In genomic region chr22:20495861-20496681, GRCh38 we compare ENCODE assay signal across 1 cellular context.
TF ChIP-seq lines count a peak whose summit lies in the region.

No MANE protein-coding gene starts in this region.

TF ChIP-seq in HepG2, 621 proteins besides CTCF, POLR2A, EP300 and RAD21 (continued from another document and continues in another):
- TF ChIP-seq, protein P1, sequence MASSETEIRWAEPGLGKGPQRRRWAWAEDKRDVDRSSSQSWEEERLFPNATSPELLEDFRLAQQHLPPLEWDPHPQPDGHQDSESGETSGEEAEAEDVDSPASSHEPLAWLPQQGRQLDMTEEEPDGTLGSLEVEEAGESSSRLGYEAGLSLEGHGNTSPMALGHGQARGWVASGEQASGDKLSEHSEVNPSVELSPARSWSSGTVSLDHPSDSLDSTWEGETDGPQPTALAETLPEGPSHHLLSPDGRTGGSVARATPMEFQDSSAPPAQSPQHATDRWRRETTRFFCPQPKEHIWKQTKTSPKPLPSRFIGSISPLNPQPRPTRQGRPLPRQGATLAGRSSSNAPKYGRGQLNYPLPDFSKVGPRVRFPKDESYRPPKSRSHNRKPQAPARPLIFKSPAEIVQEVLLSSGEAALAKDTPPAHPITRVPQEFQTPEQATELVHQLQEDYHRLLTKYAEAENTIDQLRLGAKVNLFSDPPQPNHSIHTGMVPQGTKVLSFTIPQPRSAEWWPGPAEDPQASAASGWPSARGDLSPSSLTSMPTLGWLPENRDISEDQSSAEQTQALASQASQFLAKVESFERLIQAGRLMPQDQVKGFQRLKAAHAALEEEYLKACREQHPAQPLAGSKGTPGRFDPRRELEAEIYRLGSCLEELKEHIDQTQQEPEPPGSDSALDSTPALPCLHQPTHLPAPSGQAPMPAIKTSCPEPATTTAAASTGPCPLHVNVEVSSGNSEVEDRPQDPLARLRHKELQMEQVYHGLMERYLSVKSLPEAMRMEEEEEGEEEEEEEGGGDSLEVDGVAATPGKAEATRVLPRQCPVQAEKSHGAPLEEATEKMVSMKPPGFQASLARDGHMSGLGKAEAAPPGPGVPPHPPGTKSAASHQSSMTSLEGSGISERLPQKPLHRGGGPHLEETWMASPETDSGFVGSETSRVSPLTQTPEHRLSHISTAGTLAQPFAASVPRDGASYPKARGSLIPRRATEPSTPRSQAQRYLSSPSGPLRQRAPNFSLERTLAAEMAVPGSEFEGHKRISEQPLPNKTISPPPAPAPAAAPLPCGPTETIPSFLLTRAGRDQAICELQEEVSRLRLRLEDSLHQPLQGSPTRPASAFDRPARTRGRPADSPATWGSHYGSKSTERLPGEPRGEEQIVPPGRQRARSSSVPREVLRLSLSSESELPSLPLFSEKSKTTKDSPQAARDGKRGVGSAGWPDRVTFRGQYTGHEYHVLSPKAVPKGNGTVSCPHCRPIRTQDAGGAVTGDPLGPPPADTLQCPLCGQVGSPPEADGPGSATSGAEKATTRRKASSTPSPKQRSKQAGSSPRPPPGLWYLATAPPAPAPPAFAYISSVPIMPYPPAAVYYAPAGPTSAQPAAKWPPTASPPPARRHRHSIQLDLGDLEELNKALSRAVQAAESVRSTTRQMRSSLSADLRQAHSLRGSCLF (CRISPR knock-in tag; IDR thresholded peaks at IDR 0.05; ENCODE audit: borderline replicate concordance), result no peak
- TF ChIP-seq SP140L (CRISPR knock-in tag; IDR thresholded peaks at IDR 0.05; ENCODE audit: borderline replicate concordance) (no peak), ZNF337 (CRISPR knock-in tag; IDR thresholded peaks at IDR 0.05; ENCODE audit: borderline replicate concordance, low read depth) (no peak), AFF4 (CRISPR knock-in tag; IDR thresholded peaks at IDR 0.05) (peak; percentile 36; the same call in 1 of the 2 replicates), ZFP90 (CRISPR knock-in tag; IDR thresholded peaks at IDR 0.05; ENCODE audit: borderline replicate concordance) (no peak), ZNF430 (CRISPR knock-in tag; IDR thresholded peaks at IDR 0.05) (no peak), DMAP1 (CRISPR knock-in tag; IDR thresholded peaks at IDR 0.05) (peak; percentile 64; the same call in 1 of the 2 replicates), TCF7L2 (IDR thresholded peaks at IDR 0.05; ENCODE audit: low read depth, low read length) (no peak), ZNF460 (CRISPR knock-in tag; IDR thresholded peaks at IDR 0.05; ENCODE audit: borderline replicate concordance) (no peak), ZFP36 (IDR thresholded peaks at IDR 0.05; ENCODE audit: borderline replicate concordance, low read depth, low read length, partially characterized antibody) (no peak), HNF4G (IDR thresholded peaks at IDR 0.05; ENCODE audit: borderline replicate concordance, low read depth, low read length) (no peak), HNF4G (CRISPR knock-in tag; IDR thresholded peaks at IDR 0.05; ENCODE audit: borderline replicate concordance, low read depth) (no peak), ZNF496 (CRISPR knock-in tag; IDR thresholded peaks at IDR 0.05; ENCODE audit: insufficient replicate concordance) (no peak), TEAD3 (CRISPR knock-in tag; optimal IDR thresholded peaks at IDR 0.05; ENCODE audit: borderline replicate concordance) (no peak), KLF6 (CRISPR knock-in tag; IDR thresholded peaks at IDR 0.05) (no peak), NFYB (CRISPR knock-in tag; IDR thresholded peaks at IDR 0.05) (no peak), NPAS2 (CRISPR knock-in tag; IDR thresholded peaks at IDR 0.05; ENCODE audit: borderline replicate concordance) (no peak), FOXM1 (CRISPR knock-in tag; IDR thresholded peaks at IDR 0.05) (no peak), ZFP36L1 (CRISPR knock-in tag; IDR thresholded peaks at IDR 0.05) (no peak), CREBL2 (CRISPR knock-in tag; IDR thresholded peaks at IDR 0.05; ENCODE audit: borderline replicate concordance) (no peak), ZNF234 (CRISPR knock-in tag; conservative IDR thresholded peaks at IDR 0.05) (no peak), CSRNP1 (CRISPR knock-in tag; IDR thresholded peaks at IDR 0.05) (no peak), ZNF550 (CRISPR knock-in tag; IDR thresholded peaks at IDR 0.05; ENCODE audit: borderline replicate concordance) (no peak), MIXL1 (CRISPR knock-in tag; IDR thresholded peaks at IDR 0.05) (peak; percentile 56; the same call in 1 of the 2 replicates), SP5 (CRISPR knock-in tag; IDR thresholded peaks at IDR 0.05; ENCODE audit: borderline replicate concordance, low read depth) (no peak), SMAD9 (CRISPR knock-in tag; IDR thresholded peaks at IDR 0.05) (no peak), GATAD2A (CRISPR knock-in tag; IDR thresholded peaks at IDR 0.05) (peak; percentile 68), CAMTA2 (CRISPR knock-in tag; IDR thresholded peaks at IDR 0.05; ENCODE audit: borderline replicate concordance) (no peak), KAT8 (CRISPR knock-in tag; IDR thresholded peaks at IDR 0.05) (peak; percentile 42)
- TF ChIP-seq, protein P2, sequence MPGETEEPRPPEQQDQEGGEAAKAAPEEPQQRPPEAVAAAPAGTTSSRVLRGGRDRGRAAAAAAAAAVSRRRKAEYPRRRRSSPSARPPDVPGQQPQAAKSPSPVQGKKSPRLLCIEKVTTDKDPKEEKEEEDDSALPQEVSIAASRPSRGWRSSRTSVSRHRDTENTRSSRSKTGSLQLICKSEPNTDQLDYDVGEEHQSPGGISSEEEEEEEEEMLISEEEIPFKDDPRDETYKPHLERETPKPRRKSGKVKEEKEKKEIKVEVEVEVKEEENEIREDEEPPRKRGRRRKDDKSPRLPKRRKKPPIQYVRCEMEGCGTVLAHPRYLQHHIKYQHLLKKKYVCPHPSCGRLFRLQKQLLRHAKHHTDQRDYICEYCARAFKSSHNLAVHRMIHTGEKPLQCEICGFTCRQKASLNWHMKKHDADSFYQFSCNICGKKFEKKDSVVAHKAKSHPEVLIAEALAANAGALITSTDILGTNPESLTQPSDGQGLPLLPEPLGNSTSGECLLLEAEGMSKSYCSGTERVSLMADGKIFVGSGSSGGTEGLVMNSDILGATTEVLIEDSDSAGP (CRISPR knock-in tag; IDR thresholded peaks at IDR 0.05; ENCODE audit: borderline replicate concordance), result peak; percentile 70; the same call in 1 of the 2 replicates
- TF ChIP-seq, protein P3, sequence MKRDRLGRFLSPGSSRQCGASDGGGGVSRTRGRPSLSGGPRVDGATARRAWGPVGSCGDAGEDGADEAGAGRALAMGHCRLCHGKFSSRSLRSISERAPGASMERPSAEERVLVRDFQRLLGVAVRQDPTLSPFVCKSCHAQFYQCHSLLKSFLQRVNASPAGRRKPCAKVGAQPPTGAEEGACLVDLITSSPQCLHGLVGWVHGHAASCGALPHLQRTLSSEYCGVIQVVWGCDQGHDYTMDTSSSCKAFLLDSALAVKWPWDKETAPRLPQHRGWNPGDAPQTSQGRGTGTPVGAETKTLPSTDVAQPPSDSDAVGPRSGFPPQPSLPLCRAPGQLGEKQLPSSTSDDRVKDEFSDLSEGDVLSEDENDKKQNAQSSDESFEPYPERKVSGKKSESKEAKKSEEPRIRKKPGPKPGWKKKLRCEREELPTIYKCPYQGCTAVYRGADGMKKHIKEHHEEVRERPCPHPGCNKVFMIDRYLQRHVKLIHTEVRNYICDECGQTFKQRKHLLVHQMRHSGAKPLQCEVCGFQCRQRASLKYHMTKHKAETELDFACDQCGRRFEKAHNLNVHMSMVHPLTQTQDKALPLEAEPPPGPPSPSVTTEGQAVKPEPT (CRISPR knock-in tag; IDR thresholded peaks at IDR 0.05; ENCODE audit: low read depth), result 0 out of 2 replicates have a peak, but pooled peaks have one; percentile 79
- TF ChIP-seq, protein P4, sequence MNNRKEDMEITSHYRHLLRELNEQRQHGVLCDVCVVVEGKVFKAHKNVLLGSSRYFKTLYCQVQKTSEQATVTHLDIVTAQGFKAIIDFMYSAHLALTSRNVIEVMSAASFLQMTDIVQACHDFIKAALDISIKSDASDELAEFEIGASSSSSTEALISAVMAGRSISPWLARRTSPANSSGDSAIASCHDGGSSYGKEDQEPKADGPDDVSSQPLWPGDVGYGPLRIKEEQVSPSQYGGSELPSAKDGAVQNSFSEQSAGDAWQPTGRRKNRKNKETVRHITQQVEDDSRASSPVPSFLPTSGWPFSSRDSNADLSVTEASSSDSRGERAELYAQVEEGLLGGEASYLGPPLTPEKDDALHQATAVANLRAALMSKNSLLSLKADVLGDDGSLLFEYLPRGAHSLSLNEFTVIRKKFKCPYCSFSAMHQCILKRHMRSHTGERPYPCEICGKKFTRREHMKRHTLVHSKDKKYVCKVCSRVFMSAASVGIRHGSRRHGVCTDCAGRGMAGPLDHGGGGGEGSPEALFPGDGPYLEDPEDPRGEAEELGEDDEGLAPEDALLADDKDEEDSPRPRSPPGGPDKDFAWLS (CRISPR knock-in tag; IDR thresholded peaks at IDR 0.05; ENCODE audit: borderline replicate concordance), result no peak
- TF ChIP-seq, protein P5, sequence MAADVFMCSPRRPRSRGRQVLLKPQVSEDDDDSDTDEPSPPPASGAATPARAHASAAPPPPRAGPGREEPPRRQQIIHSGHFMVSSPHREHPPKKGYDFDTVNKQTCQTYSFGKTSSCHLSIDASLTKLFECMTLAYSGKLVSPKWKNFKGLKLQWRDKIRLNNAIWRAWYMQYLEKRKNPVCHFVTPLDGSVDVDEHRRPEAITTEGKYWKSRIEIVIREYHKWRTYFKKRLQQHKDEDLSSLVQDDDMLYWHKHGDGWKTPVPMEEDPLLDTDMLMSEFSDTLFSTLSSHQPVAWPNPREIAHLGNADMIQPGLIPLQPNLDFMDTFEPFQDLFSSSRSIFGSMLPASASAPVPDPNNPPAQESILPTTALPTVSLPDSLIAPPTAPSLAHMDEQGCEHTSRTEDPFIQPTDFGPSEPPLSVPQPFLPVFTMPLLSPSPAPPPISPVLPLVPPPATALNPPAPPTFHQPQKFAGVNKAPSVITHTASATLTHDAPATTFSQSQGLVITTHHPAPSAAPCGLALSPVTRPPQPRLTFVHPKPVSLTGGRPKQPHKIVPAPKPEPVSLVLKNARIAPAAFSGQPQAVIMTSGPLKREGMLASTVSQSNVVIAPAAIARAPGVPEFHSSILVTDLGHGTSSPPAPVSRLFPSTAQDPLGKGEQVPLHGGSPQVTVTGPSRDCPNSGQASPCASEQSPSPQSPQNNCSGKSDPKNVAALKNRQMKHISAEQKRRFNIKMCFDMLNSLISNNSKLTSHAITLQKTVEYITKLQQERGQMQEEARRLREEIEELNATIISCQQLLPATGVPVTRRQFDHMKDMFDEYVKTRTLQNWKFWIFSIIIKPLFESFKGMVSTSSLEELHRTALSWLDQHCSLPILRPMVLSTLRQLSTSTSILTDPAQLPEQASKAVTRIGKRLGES (CRISPR knock-in tag; IDR thresholded peaks at IDR 0.05; ENCODE audit: borderline replicate concordance), result no peak
- TF ChIP-seq, protein P6, sequence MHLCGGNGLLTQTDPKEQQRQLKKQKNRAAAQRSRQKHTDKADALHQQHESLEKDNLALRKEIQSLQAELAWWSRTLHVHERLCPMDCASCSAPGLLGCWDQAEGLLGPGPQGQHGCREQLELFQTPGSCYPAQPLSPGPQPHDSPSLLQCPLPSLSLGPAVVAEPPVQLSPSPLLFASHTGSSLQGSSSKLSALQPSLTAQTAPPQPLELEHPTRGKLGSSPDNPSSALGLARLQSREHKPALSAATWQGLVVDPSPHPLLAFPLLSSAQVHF (CRISPR knock-in tag; IDR thresholded peaks at IDR 0.05), result no peak; the same call in 1 of the 2 replicates
- TF ChIP-seq, protein P7, sequence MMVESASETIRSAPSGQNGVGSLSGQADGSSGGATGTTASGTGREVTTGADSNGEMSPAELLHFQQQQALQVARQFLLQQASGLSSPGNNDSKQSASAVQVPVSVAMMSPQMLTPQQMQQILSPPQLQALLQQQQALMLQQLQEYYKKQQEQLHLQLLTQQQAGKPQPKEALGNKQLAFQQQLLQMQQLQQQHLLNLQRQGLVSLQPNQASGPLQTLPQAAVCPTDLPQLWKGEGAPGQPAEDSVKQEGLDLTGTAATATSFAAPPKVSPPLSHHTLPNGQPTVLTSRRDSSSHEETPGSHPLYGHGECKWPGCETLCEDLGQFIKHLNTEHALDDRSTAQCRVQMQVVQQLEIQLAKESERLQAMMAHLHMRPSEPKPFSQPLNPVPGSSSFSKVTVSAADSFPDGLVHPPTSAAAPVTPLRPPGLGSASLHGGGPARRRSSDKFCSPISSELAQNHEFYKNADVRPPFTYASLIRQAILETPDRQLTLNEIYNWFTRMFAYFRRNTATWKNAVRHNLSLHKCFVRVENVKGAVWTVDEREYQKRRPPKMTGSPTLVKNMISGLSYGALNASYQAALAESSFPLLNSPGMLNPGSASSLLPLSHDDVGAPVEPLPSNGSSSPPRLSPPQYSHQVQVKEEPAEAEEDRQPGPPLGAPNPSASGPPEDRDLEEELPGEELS (CRISPR knock-in tag; IDR thresholded peaks at IDR 0.05), result no peak
